14 cellular contexts compared by ENCODE assay signal in the genomic region with DNA sequence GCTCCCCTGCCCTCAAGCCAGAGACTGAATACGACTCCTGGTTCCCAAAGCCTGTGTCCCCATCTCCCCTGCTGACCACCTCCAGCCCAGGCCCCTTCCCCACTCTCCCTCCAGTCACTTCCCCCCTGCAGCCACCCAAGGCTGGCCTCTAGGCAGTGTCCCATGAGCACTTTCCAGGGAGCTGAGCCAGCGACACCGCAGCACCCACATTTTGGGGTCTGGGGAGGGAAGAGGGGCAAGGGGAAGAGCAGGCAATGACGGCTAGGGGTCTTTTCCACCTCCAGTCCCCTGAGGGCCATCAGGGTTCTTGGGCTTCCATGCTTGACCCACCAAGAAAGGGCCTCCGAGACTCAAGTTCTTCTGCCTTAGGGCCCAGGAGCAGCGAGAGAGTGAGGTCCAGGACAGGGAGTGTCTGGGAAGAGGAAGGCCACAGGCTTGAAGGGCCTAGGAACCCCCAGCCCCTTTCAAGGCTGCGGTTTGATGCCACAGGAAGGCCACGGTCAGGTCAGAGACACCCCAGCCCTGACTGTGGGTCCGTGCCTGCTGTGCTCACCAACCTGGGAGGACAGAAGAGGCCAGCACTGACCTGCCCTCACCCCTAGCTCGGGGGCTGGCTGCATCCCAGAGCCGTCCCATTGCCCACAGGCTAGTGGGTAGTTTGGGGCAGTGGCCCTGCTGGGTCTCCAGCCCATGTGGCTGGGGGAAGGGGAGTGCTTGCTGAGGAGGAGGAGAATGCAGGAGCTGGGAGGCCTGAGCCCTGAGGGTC. TPM values are rescaled to one million over a fixed set of nuclear protein-coding genes. Genes with fewer than 3 reads are reported as not detected.
DNase-seq lines count a peak whose midpoint lies in the region; ATAC-seq and TF ChIP-seq lines count a peak whose summit lies in the region.
"Had no signal": no experiment of that assay in that cellular context is flagged by ENCODE, and none has a peak within 500 bp of the region (broad histone marks: within the 10 kb centered on the region; RNA-seq: fewer than 3 reads in every experiment).

No MANE protein-coding gene starts in this region.

- no peak for ATAC-seq in T-helper 17 cell
- ATAC-seq: naive thymus-derived CD8-positive, alpha-beta T cell had no signal

- peak; percentile 27 for DNase-seq in activated CD4-positive, CD25-positive, alpha-beta regulatory T cell treated with anti-CD3 and anti-CD28 coated beads, Interleukin-2, amount 50 U/mL, for 72 hours
- no peak for DNase-seq in activated CD4-positive, CD25-positive, alpha-beta regulatory T cell (lab: John Stamatoyannopoulos, UW)
- DNase-seq in T-helper 17 cell (peak in 1 of 3 donors; percentile 2), left ventricle myocardium inferior (no peak), prostate gland (ENCODE audit: low spot score) (peak; percentile 2), NCI-H1092 (lab: John Stamatoyannopoulos, UW) (no peak), NCI-H1694 (lab: John Stamatoyannopoulos, UW) (no peak), cerebellar nuclear complex (lab: John Stamatoyannopoulos, UW) (no peak)
- DNase-seq: CD4-positive, CD25-positive, alpha-beta regulatory T cell; NCI-H2107; NK-92 treated with Interleukin-12 subunit alpha and Interleukin-12 subunit beta, amount 100 ng/mL, for 24 hours had no signal

- H3K27ac ChIP-seq in left ventricle myocardium inferior (replicated peaks) (peak overlapping the region; percentile 66), prostate gland (no peak overlapping the region)
- H3K27ac ChIP-seq: 22Rv1 had no signal

- H3K27me3 Mint-ChIP-seq in T-helper 17 cell = no peaks in the 10 kb centered on the region
- H3K27me3 Mint-ChIP-seq: CD4-positive, CD25-positive, alpha-beta regulatory T cell; naive thymus-derived CD8-positive, alpha-beta T cell had no signal

- peaks cover 19% of the 10 kb centered on the region for H3K4me1 Mint-ChIP-seq in T-helper 17 cell

- peaks cover 5% of the 10 kb centered on the region for H3K4me1 ChIP-seq in left ventricle myocardium inferior
- H3K4me1 ChIP-seq in prostate gland (replicated peaks) = no peaks in the 10 kb centered on the region

- no peaks in the 10 kb centered on the region for H3K27me3 ChIP-seq in left ventricle myocardium inferior (ENCODE audit: low read depth)
- no peaks in the 10 kb centered on the region for H3K27me3 ChIP-seq in prostate gland (replicated peaks; ENCODE audit: insufficient read depth)

- no peak overlapping the region for H3K4me3 ChIP-seq in left ventricle myocardium inferior
- H3K4me3 ChIP-seq in prostate gland = no peak overlapping the region
- H3K4me3 ChIP-seq: smooth muscle cell had no signal

- H3K4me3 Mint-ChIP-seq in T-helper 17 cell = no peak overlapping the region
- H3K4me3 Mint-ChIP-seq: CD4-positive, CD25-positive, alpha-beta regulatory T cell; naive thymus-derived CD8-positive, alpha-beta T cell had no signal

- TF ChIP-seq CTCF in left ventricle myocardium inferior (IDR thresholded peaks at IDR 0.05; ENCODE audit: borderline replicate concordance) (no peak), prostate gland (IDR thresholded peaks at IDR 0.05) (no peak)

- intact Hi-C loops in left ventricle myocardium inferior (cut with micrococcal nuclease) = no loop called here
- intact Hi-C loops in prostate gland (cut with DNase I) = no loop called here

- H3K9me3 ChIP-seq in T-helper 17 cell (ENCODE audit: control insufficient read depth, low read length, poor library complexity, severe bottlenecking) (no peaks in the 10 kb centered on the region), left ventricle myocardium inferior (replicated peaks) (no peaks in the 10 kb centered on the region), prostate gland (no peaks in the 10 kb centered on the region)

- peak overlapping the region; percentile 73 for H3K27ac Mint-ChIP-seq in T-helper 17 cell

- 94% methylated on average over 11 of the region's 11 CpGs for WGBS in prostate gland

- H3K36me3 ChIP-seq in left ventricle myocardium inferior (no peaks in the 10 kb centered on the region), prostate gland (no peaks in the 10 kb centered on the region)

- H3K36me3 Mint-ChIP-seq in T-helper 17 cell (ENCODE audit: low read depth) = no peaks in the 10 kb centered on the region
- H3K36me3 Mint-ChIP-seq: CD4-positive, CD25-positive, alpha-beta regulatory T cell; naive thymus-derived CD8-positive, alpha-beta T cell had no signal

- TF ChIP-seq POLR2A in prostate gland (IDR thresholded peaks at IDR 0.05) = no peak

RNA-seq across cellular contexts. Expression of gene WNT9A, which starts 54.6 kb away (rescaled TPM):
- under 1 TPM; 0.10 to 0.18 TPM for total RNA-seq in T-helper 17 cell
- 4.8 TPM for total RNA-seq in left ventricle myocardium inferior
- 1 to 10 TPM; 1.4 to 2.0 TPM for total RNA-seq in prostate gland
- total RNA-seq: naive thymus-derived CD8-positive, alpha-beta T cell had no signal

Comparison
In these comparisons a context has a peak if more than half of its experiments do, and no peak if none do; other contexts are left out.
1. DNase-seq: peak in activated CD4-positive, CD25-positive, alpha-beta regulatory T cell treated with anti-CD3 and anti-CD28 coated beads, Interleukin-2, amount 50 U/mL, for 72 hours (single experiment) and prostate gland (single experiment); none in activated CD4-positive, CD25-positive, alpha-beta regulatory T cell (0 of 4), left ventricle myocardium inferior (single experiment), NCI-H1092 (single experiment), NCI-H1694 (single experiment) and cerebellar nuclear complex (0 of 2).